26 cellular contexts compared by ENCODE assay signal in the genomic region with DNA sequence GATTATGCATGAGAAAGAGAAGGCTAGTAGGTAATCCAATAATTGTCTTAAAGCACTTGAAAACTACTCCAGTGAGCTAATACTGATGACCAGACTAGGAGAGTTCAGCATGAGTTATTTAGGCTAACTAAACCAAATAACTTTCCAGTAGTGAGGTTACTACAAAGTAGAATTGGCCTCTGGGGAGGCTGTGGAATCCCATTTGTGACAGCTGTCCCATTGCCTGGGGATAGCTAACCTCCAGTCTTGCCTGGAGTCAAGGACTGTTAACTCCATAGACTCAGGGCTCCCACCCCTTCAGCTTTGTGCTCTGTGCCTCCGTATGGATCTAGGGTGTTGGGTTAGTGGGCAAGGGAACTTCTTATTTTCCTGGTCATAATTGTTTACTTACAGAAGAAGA. TPM values are rescaled to one million over a fixed set of nuclear protein-coding genes. Genes with fewer than 3 reads are reported as not detected.
"Had no signal": no experiment of that assay in that cellular context is flagged by ENCODE, and none has a peak within 500 bp of the region (broad histone marks: within the 10 kb centered on the region; RNA-seq: fewer than 3 reads in every experiment).

No MANE protein-coding gene starts in this region.

- H3K27me3 Mint-ChIP-seq: naive thymus-derived CD4-positive, alpha-beta T cell; progenitor cell of endocrine pancreas; stimulated activated memory B cell treated with anti-CD40 and anti-IgM and Interleukin-4, amounts not matched to agents 10 μg/mL and 1 μg/mL and 100 μg/mL, for 72 hours; type B pancreatic cell had no signal

- H3K27ac ChIP-seq: coronary artery, esophagus muscularis mucosa, foreskin keratinocyte, gastroesophageal sphincter, heart right ventricle, left lung, neural progenitor cell, parathyroid adenoma, right lobe of liver, thyroid gland had no signal

- H3K9me3 ChIP-seq: esophagus muscularis mucosa, gastroesophageal sphincter, heart right ventricle, left lung, mucosa of descending colon, right lobe of liver, thyroid gland had no signal

- DNase-seq: dermis blood vessel endothelial cell; effector memory CD4-positive, alpha-beta T cell; foreskin keratinocyte; heart right ventricle; hippocampal formation; left cardiac atrium; left lung; mesenchymal stem cell; mucosa of descending colon; naive thymus-derived CD4-positive, alpha-beta T cell; right lobe of liver; stimulated activated CD4-positive, alpha-beta T cell treated with anti-CD3 and anti-CD28 coated beads, Interleukin-4, amount 100 ng/mL, for 4 hours; stimulated activated naive CD8-positive, alpha-beta T cell treated with anti-CD3 and anti-CD28 coated beads, Interleukin-15, Interleukin-2, amounts not matched to agents 100 U/mL and 50 U/mL, for 24 hours; thyroid gland had no signal

- H3K4me1 ChIP-seq: esophagus muscularis mucosa, foreskin keratinocyte, gastroesophageal sphincter, heart right ventricle, left lung, neural progenitor cell, parathyroid adenoma, right lobe of liver had no signal

- H3K36me3 ChIP-seq: esophagus muscularis mucosa, gastroesophageal sphincter, heart right ventricle, left lung, neural progenitor cell, right lobe of liver, thyroid gland had no signal

- H3K4me3 Mint-ChIP-seq: mesothelial cell of epicardium; naive thymus-derived CD4-positive, alpha-beta T cell; nephron; neural progenitor cell; stimulated activated memory B cell treated with anti-CD40 and anti-IgM and Interleukin-4, amounts not matched to agents 10 μg/mL and 1 μg/mL and 100 μg/mL, for 72 hours; type B pancreatic cell had no signal

- ATAC-seq: foreskin keratinocyte; gastroesophageal sphincter; heart right ventricle; left cardiac atrium; left lung; mucosa of descending colon; naive thymus-derived CD4-positive, alpha-beta T cell; right lobe of liver; stimulated activated memory B cell treated with anti-CD40 and anti-IgM and Interleukin-4, amounts not matched to agents 10 μg/mL and 1 μg/mL and 100 μg/mL, for 72 hours; stimulated activated naive CD8-positive, alpha-beta T cell treated with anti-CD3 and anti-CD28 coated beads, Interleukin-15, Interleukin-2, amounts not matched to agents 100 U/mL and 50 U/mL, for 24 hours had no signal

- H3K4me1 Mint-ChIP-seq: nephron, neural progenitor cell had no signal

- H3K4me3 ChIP-seq: coronary artery, esophagus muscularis mucosa, gastroesophageal sphincter, heart right ventricle, left lung, mucosa of descending colon, neural progenitor cell, right lobe of liver, thyroid gland had no signal

- H3K9me3 Mint-ChIP-seq: mesothelial cell of epicardium; naive thymus-derived CD4-positive, alpha-beta T cell; nephron; neural progenitor cell; stimulated activated memory B cell treated with anti-CD40 and anti-IgM and Interleukin-4, amounts not matched to agents 10 μg/mL and 1 μg/mL and 100 μg/mL, for 72 hours; type B pancreatic cell had no signal

- H3K27ac Mint-ChIP-seq: mesothelial cell of epicardium; naive thymus-derived CD4-positive, alpha-beta T cell; nephron; neural progenitor cell; progenitor cell of endocrine pancreas; stimulated activated memory B cell treated with anti-CD40 and anti-IgM and Interleukin-4, amounts not matched to agents 10 μg/mL and 1 μg/mL and 100 μg/mL, for 72 hours; type B pancreatic cell had no signal

RNA-seq across cellular contexts. Expression of gene KCNQ5, which starts 51.0 kb away (rescaled TPM):
- total RNA-seq: dermis blood vessel endothelial cell, lung microvascular endothelial cell had no signal
- polyA plus RNA-seq: endothelial cell of umbilical vein had no signal
